Comparison of ENCODE assay signal across 9 cellular contexts in the genomic region with DNA sequence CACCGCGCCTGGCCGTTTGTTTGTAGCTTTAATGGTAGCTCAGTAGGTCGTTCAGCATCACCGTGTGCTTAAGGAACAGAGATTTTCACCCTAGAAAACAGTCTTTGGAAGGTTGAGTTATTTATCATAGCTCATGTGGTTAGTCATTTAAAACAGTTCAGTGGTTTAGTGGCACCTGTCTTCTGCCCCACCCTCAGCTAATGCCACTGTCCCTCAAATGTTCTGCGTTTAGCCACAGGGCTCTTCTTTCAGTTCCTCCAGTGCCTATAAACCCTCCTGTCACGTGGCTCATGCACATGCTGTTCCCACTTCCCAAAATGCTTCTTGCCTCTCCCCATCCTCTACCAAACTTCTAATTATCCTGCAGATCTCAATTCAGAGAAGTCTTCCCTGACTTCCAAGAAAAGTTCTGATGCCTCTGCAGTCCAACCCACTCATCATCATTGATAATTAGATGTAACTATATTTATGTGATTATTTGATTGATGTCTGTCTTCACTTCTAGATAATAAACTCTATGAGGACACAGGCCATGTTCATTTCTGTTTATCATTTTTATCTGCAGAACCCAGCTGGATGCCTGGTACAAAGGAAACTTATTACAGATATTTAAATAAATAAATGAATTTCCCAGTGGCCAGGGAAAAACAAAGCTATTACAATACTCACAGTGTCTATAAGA. TPM values are rescaled to one million over a fixed set of nuclear protein-coding genes. Genes with fewer than 3 reads are reported as not detected.
DNase-seq lines count a peak whose midpoint lies in the region; ATAC-seq and TF ChIP-seq lines count a peak whose summit lies in the region.
"Had no signal": no experiment of that assay in that cellular context is flagged by ENCODE, and none has a peak within 500 bp of the region (broad histone marks: within the 10 kb centered on the region; RNA-seq: fewer than 3 reads in every experiment).

No MANE protein-coding gene starts in this region.

- H3K36me3 Mint-ChIP-seq in activated CD8-positive, alpha-beta memory T cell treated with anti-CD3 and anti-CD28 coated beads, Interleukin-2, amount 10 ng/mL, durations not matched to agents 7 days and 5 days: peaks cover 3% of the 10 kb centered on the region

- peaks cover 63% of the 10 kb centered on the region for H3K4me1 Mint-ChIP-seq in activated CD8-positive, alpha-beta memory T cell treated with anti-CD3 and anti-CD28 coated beads, Interleukin-2, amount 10 ng/mL, durations not matched to agents 7 days and 5 days

- CTCF ChIA-PET in activated CD8-positive, alpha-beta memory T cell treated with anti-CD3 and anti-CD28 coated beads, Interleukin-2, amount 10 ng/mL, durations not matched to agents 7 days and 5 days (lab: Charles Lee): interaction anchor here (1.1 to 23.6 kb wide), 7 partner anchors 7 to 117 kb away, joined by 3 to 483 read pairs (median 6); a partner anchor contains a TSS

- peak; percentile 64 for ATAC-seq in activated CD8-positive, alpha-beta memory T cell treated with anti-CD3 and anti-CD28 coated beads, Interleukin-2, amount 10 ng/mL, durations not matched to agents 7 days and 5 days
- peak; percentile 80 for ATAC-seq in HG02759 (IDR thresholded peaks at IDR 0.05; ENCODE audit: unreplicated experiment)
- peak; percentile 47 to 57 for ATAC-seq in gastrocnemius medialis

- no peaks in the 10 kb centered on the region for H3K9me3 Mint-ChIP-seq in activated CD8-positive, alpha-beta memory T cell treated with anti-CD3 and anti-CD28 coated beads, Interleukin-2, amount 10 ng/mL, durations not matched to agents 7 days and 5 days (ENCODE audit: low read depth)

- H3K27ac Mint-ChIP-seq in activated CD8-positive, alpha-beta memory T cell treated with anti-CD3 and anti-CD28 coated beads, Interleukin-2, amount 10 ng/mL, durations not matched to agents 7 days and 5 days: peak overlapping the region; percentile 82

- no peak for TF ChIP-seq CTCF in gastrocnemius medialis (IDR thresholded peaks at IDR 0.05 in 4 of 5, conservative IDR thresholded peaks at IDR 0.05 in 1 of 5)
- TF ChIP-seq CTCF in ascending aorta (IDR thresholded peaks at IDR 0.05): no peak

- H3K27me3 ChIP-seq in gastrocnemius medialis (no peaks in the 10 kb centered on the region), ascending aorta (no peaks in the 10 kb centered on the region)

- H3K27me3 Mint-ChIP-seq in activated CD8-positive, alpha-beta memory T cell treated with anti-CD3 and anti-CD28 coated beads, Interleukin-2, amount 10 ng/mL, durations not matched to agents 7 days and 5 days: no peaks in the 10 kb centered on the region

- H3K36me3 ChIP-seq in gastrocnemius medialis (no peaks in the 10 kb centered on the region), ascending aorta (no peaks in the 10 kb centered on the region)

- no peak for TF ChIP-seq POLR2A in gastrocnemius medialis (IDR thresholded peaks at IDR 0.05)

- in situ Hi-C loops in gastrocnemius medialis (cut with MboI; ENCODE audit: low sequenced_read_pairs in 4 of 4): no loop called here

- peak; percentile 71 for DNase-seq in activated CD8-positive, alpha-beta memory T cell treated with anti-CD3 and anti-CD28 coated beads, Interleukin-2, amount 10 ng/mL, durations not matched to agents 7 days and 5 days
- no peak for DNase-seq in activated CD8-positive, alpha-beta memory T cell treated with anti-CD3 and anti-CD28 coated beads for 24 hours
- peak; percentile 87 for DNase-seq in NOMO-1 treated with DMSO at 0.1 percent for 48 hours (lab: John Stamatoyannopoulos, UW; ENCODE audit: unreplicated experiment)
- peak; percentile 10 to 34 for DNase-seq in gastrocnemius medialis
- DNase-seq in ascending aorta (ENCODE audit: low spot score in 2 of 2): no peak
- DNase-seq in globus pallidus (ENCODE audit: low spot score): no peak
- no peak for DNase-seq in NCI-H748 (lab: John Stamatoyannopoulos, UW; ENCODE audit: unreplicated experiment)
- DNase-seq: NCI-H187 treated with DMSO at 0.1 percent for 48 hours had no signal

- intact Hi-C loops in gastrocnemius medialis (cut with DNase I; ENCODE audit: low total_unique reads): no loop called here
- intact Hi-C loops in ascending aorta (cut with DNase I): loop anchor here (5.0 kb wide), 1 partner anchor 43 kb away; no protein-coding TSS in a partner anchor

- H3K4me1 ChIP-seq in gastrocnemius medialis: peaks cover 7 to 18% of the 10 kb centered on the region in 2 donors
- peaks cover 0 to 5% of the 10 kb centered on the region in 2 donors for H3K4me1 ChIP-seq in ascending aorta

- H3K27ac ChIP-seq in gastrocnemius medialis: no peak overlapping the region
- H3K27ac ChIP-seq in ascending aorta: no peak overlapping the region

- H3K4me3 Mint-ChIP-seq in activated CD8-positive, alpha-beta memory T cell treated with anti-CD3 and anti-CD28 coated beads, Interleukin-2, amount 10 ng/mL, durations not matched to agents 7 days and 5 days: no peak overlapping the region

- H3K4me3 ChIP-seq in gastrocnemius medialis (no peak overlapping the region), ascending aorta (no peak overlapping the region)

- H3K9me3 ChIP-seq in gastrocnemius medialis (no peaks in the 10 kb centered on the region), ascending aorta (no peaks in the 10 kb centered on the region)

RNA-seq across cellular contexts. Expression of a gene that starts 14.4 kb away (rescaled TPM):
- 10 to 100 TPM in 1 of 2 experiments, 1 to 10 TPM in 1; 8.6 to 14.3 TPM for total RNA-seq in activated CD8-positive, alpha-beta memory T cell treated with anti-CD3 and anti-CD28 coated beads, Interleukin-2, amount 10 ng/mL, durations not matched to agents 7 days and 5 days
- 1 to 10 TPM; 3.3 to 9.2 (median 4.7) TPM for total RNA-seq in gastrocnemius medialis
- 7.0 TPM for total RNA-seq in ascending aorta

Comparison
In these comparisons a context has a peak if more than half of its experiments do, and no peak if none do; other contexts are left out.
1. DNase-seq: peak in activated CD8-positive, alpha-beta memory T cell treated with anti-CD3 and anti-CD28 coated beads, Interleukin-2, amount 10 ng/mL, durations not matched to agents 7 days and 5 days (single experiment), NOMO-1 treated with DMSO at 0.1 percent for 48 hours (single experiment) and gastrocnemius medialis (2 of 2); none in activated CD8-positive, alpha-beta memory T cell treated with anti-CD3 and anti-CD28 coated beads for 24 hours (single experiment), ascending aorta (0 of 2), globus pallidus (single experiment) and NCI-H748 (single experiment).
2. Peak in every context shown above with its lines, with median percentiles within 50 percentile points of each other: ATAC-seq.